In genomic region chr20:62907377-62908317, GRCh38 we compare ENCODE assay signal across 1 cellular context.
A peak's percentile ranks its signal among the peaks of the same experiment; 100 is the strongest.
TF ChIP-seq lines count a peak whose summit lies in the region.

No MANE protein-coding gene starts in this region.

TF ChIP-seq in GM12878, 131 proteins besides CTCF, POLR2A, EP300 and RAD21:
- TF ChIP-seq SMC3 (IDR thresholded peaks at IDR 0.05; ENCODE audit: borderline replicate concordance, low read length) (peak; percentile 21; the same call in 1 of the 2 replicates), NBN (IDR thresholded peaks at IDR 0.05) (no peak)
